ENCODE assay signal across 8 cellular contexts in the genomic region with DNA sequence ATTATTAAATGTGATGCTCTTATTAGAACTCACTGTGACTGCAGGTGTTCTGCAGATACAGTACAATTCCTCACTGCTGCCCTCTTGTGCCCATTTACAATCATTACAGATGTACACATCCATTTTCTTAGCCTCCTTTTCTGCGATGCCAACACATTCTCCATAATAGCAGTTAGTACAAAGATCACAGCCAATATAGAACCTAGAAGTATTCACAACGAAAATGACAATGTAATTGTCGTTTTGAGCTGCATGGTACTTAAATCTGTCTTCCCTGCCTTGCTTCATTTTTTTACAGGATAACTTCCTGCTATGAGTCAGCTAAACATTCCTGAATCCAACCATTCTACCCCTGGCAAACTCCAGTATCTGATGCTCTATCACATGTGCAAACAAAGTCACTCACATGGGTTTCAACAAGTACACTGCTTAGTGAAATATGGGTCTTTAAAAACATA. TPM values are rescaled to one million over a fixed set of nuclear protein-coding genes. Genes with fewer than 3 reads are reported as not detected.
DNase-seq lines count a peak whose midpoint lies in the region; ATAC-seq, FAIRE-seq and TF ChIP-seq lines count a peak whose summit lies in the region.
"Not testable (repeated sequence)": the region's sequence is repeated elsewhere in the genome, so short reads cannot be mapped to it uniquely, and the experiment has no call there.

No MANE protein-coding gene starts in this region.

- not testable (repeated sequence) for BruUV-seq in PC-9 (replicated peaks; lab: Mats Ljungman, UMichigan)

- peak; percentile 92 for FAIRE-seq in A204.1 (lab: Jason Lieb, UNC)
- FAIRE-seq in keratinocyte (lab: Jason Lieb, UNC) = peak; percentile 57

- H3K79me2 ChIP-seq in PC-9 (ENCODE audit: low read depth); keratinocyte (ENCODE audit: control insufficient read depth, insufficient read depth, low read length): not testable (repeated sequence)

- TF ChIP-seq CTCF in GM12865 (IDR thresholded peaks at IDR 0.05; ENCODE audit: insufficient read depth, low read depth, low read length, missing control alignments) (peak; percentile 57), PC-9 (conservative IDR thresholded peaks at IDR 0.05) (peak; percentile 99), keratinocyte (optimal IDR thresholded peaks at IDR 0.05 in 1 of 3, IDR thresholded peaks at IDR 0.05 in 1 of 3, conservative IDR thresholded peaks at IDR 0.05 in 1 of 3; ENCODE audit: extremely low read depth in 1 of 3, insufficient read depth in 2 of 3, low read length in 3 of 3) (peak in 2 of 3 experiments; percentile 56 to 77)

- H3K9me2 ChIP-seq in PC-9 (ENCODE audit: insufficient read depth) = not testable (repeated sequence)

- not testable (repeated sequence) for H4K20me1 ChIP-seq in PC-9 (ENCODE audit: insufficient read depth); keratinocyte (ENCODE audit: control insufficient read depth, extremely low read depth, insufficient read depth, low read length)

- peak overlapping the region; percentile 64 for H3K27ac ChIP-seq in PC-9
- not testable (repeated sequence) for H3K27ac ChIP-seq in keratinocyte (ENCODE audit: control insufficient read depth, insufficient read depth, low read length)

- DNase-seq in GM12865 (ENCODE audit: low read depth) (peak; percentile 88), NCI-H1092 treated with DMSO at 0.1 percent for 48 hours (lab: John Stamatoyannopoulos, UW) (peak; percentile 75), PC-9 (peak; percentile 29 to 93), dermis blood vessel endothelial cell (peak; percentile 88)
- DNase-seq in activated CD4-positive, alpha-beta T cell treated with anti-CD3 and anti-CD28 coated beads, Interleukin-2, amount 50 U/mL, for 4 hours = peak; percentile 46 to 48
- DNase-seq in keratinocyte (ENCODE audit: low read depth, low spot score); sciatic nerve (ENCODE audit: low spot score): not testable (repeated sequence)

- H3K9me1 ChIP-seq in keratinocyte (ENCODE audit: control insufficient read depth, extremely low read depth, insufficient read depth, low read length) = not testable (repeated sequence)

- H3K4me1 ChIP-seq in PC-9 (replicated peaks; ENCODE audit: insufficient read depth) (peaks cover 35% of the 10 kb centered on the region), keratinocyte (ENCODE audit: control insufficient read depth, extremely low read depth, insufficient read depth, low read length) (peaks cover 11% of the 10 kb centered on the region)

- not testable (repeated sequence) for H2AFZ ChIP-seq in PC-9
- peak overlapping the region; percentile 30 for H2AFZ ChIP-seq in keratinocyte (ENCODE audit: control insufficient read depth, low read length)

- H3K9me3 ChIP-seq in PC-9 (ENCODE audit: insufficient read depth, low read depth); keratinocyte (ENCODE audit: control insufficient read depth, low read depth, low read length): not testable (repeated sequence)

- POLR2A ChIA-PET in PC-9 (lab: Charles Lee; ENCODE audit: unreplicated experiment) = interaction anchor here (0.5 kb wide), 1 partner anchor 23 kb away, joined by 14 read pairs; no protein-coding TSS in a partner anchor

- peaks cover 24% of the 10 kb centered on the region for H3F3A ChIP-seq in PC-9 (ENCODE audit: insufficient read depth, low read depth)

- not testable (repeated sequence) for H3K27me3 ChIP-seq in PC-9 (ENCODE audit: insufficient read depth, low read depth); keratinocyte (ENCODE audit: control insufficient read depth, extremely low read depth, insufficient read depth, low read length)

- dilution Hi-C loops in keratinocyte (cut with MboI; ENCODE audit: extremely low pct_ligation_motif_present, low sequenced_read_pairs) = not testable (repeated sequence)

- H3K9ac ChIP-seq in keratinocyte (ENCODE audit: control insufficient read depth, extremely low read depth, insufficient read depth, low read length) = not testable (repeated sequence)

- not testable (repeated sequence) for H3K36me3 ChIP-seq in PC-9 (ENCODE audit: low read depth); keratinocyte (ENCODE audit: control insufficient read depth in 2 of 2, extremely low read depth in 1 of 2, insufficient read depth in 2 of 2, low read length in 2 of 2)

- not testable (repeated sequence) for H3K4me3 ChIP-seq in GM12865 (ENCODE audit: low read depth, low read length); PC-9; keratinocyte (ENCODE audit: control insufficient read depth in 2 of 3, extremely low read depth in 1 of 3, insufficient read depth in 2 of 3, low read depth in 1 of 3, low read length in 3 of 3)

- CTCF ChIA-PET in PC-9 (lab: Charles Lee) = not testable (repeated sequence)

- peak overlapping the region; percentile 45 for H3K4me2 ChIP-seq in PC-9
- peak overlapping the region; percentile 59 for H3K4me2 ChIP-seq in keratinocyte (ENCODE audit: control insufficient read depth, extremely low read depth, insufficient read depth, low read depth, low read length)

- intact Hi-C loops in PC-9 (cut with micrococcal nuclease; ENCODE audit: unreplicated experiment); sciatic nerve (cut with DNase I): not testable (repeated sequence)

- peak; percentile 81 for ATAC-seq in sciatic nerve

RNA-seq across cellular contexts. Expression of a gene that starts 8.1 kb away (rescaled TPM):
- total RNA-seq in PC-9 (2021) = 1.3 and 1.8 TPM in 2 replicates
- total RNA-seq in dermis blood vessel endothelial cell = 0.60 and 1.9 TPM in 2 replicates
- 0.79 to 2.3 TPM (median 1.7 TPM) in 3 replicates for polyA plus RNA-seq in keratinocyte
- polyA plus RNA-seq in keratinocyte (2011; ENCODE audit: low read depth) = 1.9 TPM
- polyA plus RNA-seq in keratinocyte (2011; cell fraction: cytosol; rRNA removed) = 0.94 and 1.3 TPM in 2 replicates
- 3.9 and 5.3 TPM in 2 replicates for polyA plus RNA-seq in keratinocyte (2011; cell fraction: nucleus; rRNA removed)
- polyA plus RNA-seq in keratinocyte (2012; ENCODE audit: low replicate concordance) = 0.97 and 1.9 TPM in 2 replicates
- polyA minus RNA-seq in keratinocyte = 0.95 to 10.1 TPM (median 5.7 TPM) in 3 replicates
- 1.2 TPM for polyA minus RNA-seq in keratinocyte (2011; cell fraction: cytosol; rRNA and poly(A)+ RNA removed)
- polyA minus RNA-seq in keratinocyte (2011; cell fraction: nucleus; rRNA and poly(A)+ RNA removed) = 5.6 and 11.2 TPM in 2 replicates
- 4.3 TPM for total RNA-seq in sciatic nerve
